8 cellular contexts compared by ENCODE assay signal in genomic region chr11:86818466-86819282, GRCh38. TPM values are rescaled to one million over a fixed set of nuclear protein-coding genes. Genes with fewer than 3 reads are reported as not detected.
A peak's percentile ranks its signal among the peaks of the same experiment; 100 is the strongest.
DNase-seq lines count a peak whose midpoint lies in the region; ATAC-seq and TF ChIP-seq lines count a peak whose summit lies in the region.

No MANE protein-coding gene starts in this region.

- in situ Hi-C loops in astrocyte of the cerebellum (cut with HindIII; ENCODE audit: low sequenced_read_pairs), result no loop called here

- ATAC-seq in HG03159 (IDR thresholded peaks at IDR 0.05; ENCODE audit: unreplicated experiment) (peak; percentile 58), HG03108 (IDR thresholded peaks at IDR 0.05; ENCODE audit: unreplicated experiment) (no peak)

- peak; percentile 89 for DNase-seq in ELR (ENCODE audit: low read depth)
- peak; percentile 67 for DNase-seq in NCI-H460 (ENCODE audit: extremely low read depth, low read depth)
- DNase-seq in astrocyte of the cerebellum (ENCODE audit: low read depth), result peak; percentile 78
- peak; percentile 85 for DNase-seq in inferior parietal cortex (ENCODE audit: extremely low spot score)
- peak; percentile 63 for DNase-seq in stromal cell of bone marrow (ENCODE audit: low read depth)
- DNase-seq in stimulated activated CD4-positive, alpha-beta T cell treated with anti-CD3 and anti-CD28 coated beads, Interleukin-4, amount 100 ng/mL, for 1 hour, result no peak

- TF ChIP-seq CTCF in astrocyte of the cerebellum (IDR thresholded peaks at IDR 0.05; ENCODE audit: low read depth, low read length, missing control alignments), result peak; percentile 58

- H3K4me3 ChIP-seq in astrocyte of the cerebellum (ENCODE audit: low read depth, low read length), result no peak overlapping the region

RNA-seq across cellular contexts. Expression of gene PRSS23, which starts 18.3 kb away (rescaled TPM):
- 180 and 185 TPM in 2 replicates for total RNA-seq in NCI-H460 (2014; rRNA removed; shearing (Covaris generic))
- polyA plus RNA-seq in NCI-H460 (2014; cell fraction: nucleus; rRNA removed), result 90.3 and 129 TPM in 2 replicates
